In genomic region chr7:55597944-55598499, GRCh38 we compare ENCODE assay signal across 8 cellular contexts. TPM values are rescaled to one million over a fixed set of nuclear protein-coding genes. Genes with fewer than 3 reads are reported as not detected.
DNase-seq lines count a peak whose midpoint lies in the region; ATAC-seq and TF ChIP-seq lines count a peak whose summit lies in the region.
"Not testable (repeated sequence)": the region's sequence is repeated elsewhere in the genome, so short reads cannot be mapped to it uniquely, and the experiment has no call there.

No MANE protein-coding gene starts in this region.

- not testable (repeated sequence) for H3K9ac ChIP-seq in MM.1S (ENCODE audit: low read length)

- H4K20me1 ChIP-seq in MM.1S (ENCODE audit: insufficient read depth, low read length); hepatocyte (ENCODE audit: insufficient read depth, poor library complexity, severe bottlenecking): not testable (repeated sequence)

- H3K9me3 Mint-ChIP-seq in progenitor cell of endocrine pancreas (ENCODE audit: low read depth), result not testable (repeated sequence)

- WGBS in hepatocyte (ENCODE audit: low lambda C conversion rate, missing lambda C conversion rate), result 51% methylated on average over 4 of the region's 4 CpGs

- H3K4me3 ChIP-seq in BJ (ENCODE audit: low read depth, low read length); MM.1S (ENCODE audit: low read length); cardiac fibroblast (replicated peaks in 1 of 2; ENCODE audit: low read depth in 2 of 2, low read length in 2 of 2); hepatocyte: not testable (repeated sequence)

- H3K9me2 ChIP-seq in MM.1S (replicated peaks; ENCODE audit: insufficient read depth, low read length); hepatocyte (replicated peaks; ENCODE audit: insufficient read depth): not testable (repeated sequence)

- H3K9me3 ChIP-seq in MM.1S (replicated peaks; ENCODE audit: insufficient read depth, low read length); hepatocyte (ENCODE audit: low read depth): not testable (repeated sequence)

- H3K36me3 Mint-ChIP-seq in progenitor cell of endocrine pancreas (ENCODE audit: insufficient read depth), result not testable (repeated sequence)

- not testable (repeated sequence) for H3K4me3 Mint-ChIP-seq in progenitor cell of endocrine pancreas (ENCODE audit: low read depth)

- not testable (repeated sequence) for H3K36me3 ChIP-seq in BJ (ENCODE audit: control insufficient read depth, insufficient read depth, low read length); MM.1S (replicated peaks; ENCODE audit: insufficient read depth, low read length); hepatocyte (replicated peaks; ENCODE audit: insufficient read depth, low read depth)

- peak; percentile 50 for TF ChIP-seq CTCF in BJ (IDR thresholded peaks at IDR 0.05; ENCODE audit: insufficient read depth, low read depth, low read length)
- TF ChIP-seq CTCF in MM.1S (IDR thresholded peaks at IDR 0.05; ENCODE audit: low read length), result peak; percentile 46
- TF ChIP-seq CTCF in cardiac fibroblast (IDR thresholded peaks at IDR 0.05; ENCODE audit: low read depth, low read length), result peak; percentile 48
- TF ChIP-seq CTCF in hepatocyte (IDR thresholded peaks at IDR 0.05; ENCODE audit: poor library complexity), result peak; percentile 43
- peak; percentile 52 for TF ChIP-seq CTCF in progenitor cell of endocrine pancreas (IDR thresholded peaks at IDR 0.05; ENCODE audit: unreplicated experiment)

- not testable (repeated sequence) for H3K27me3 ChIP-seq in BJ (ENCODE audit: control insufficient read depth, insufficient read depth, low read length); MM.1S (replicated peaks; ENCODE audit: insufficient read depth, low read length); hepatocyte

- not testable (repeated sequence) for H3K27ac Mint-ChIP-seq in progenitor cell of endocrine pancreas

- CTCF ChIA-PET in BJ (lab: Yijun Ruan, JAX), result interaction anchor here (0.6 to 3.7 kb wide), 11 partner anchors 11 to 321 kb away, joined by 3 to 16 read pairs (median 4); no protein-coding TSS in a partner anchor

- not testable (repeated sequence) for DNase-seq in BJ (ENCODE audit: low read depth); hepatocyte (ENCODE audit: low spot score); progenitor cell of endocrine pancreas (ENCODE audit: low spot score, unreplicated experiment)
- peak; percentile 57 for DNase-seq in MM.1S
- peak; percentile 46 to 55 for DNase-seq in cardiac fibroblast (ENCODE audit: low read depth in 2 of 2)

- H3K27me3 Mint-ChIP-seq in progenitor cell of endocrine pancreas, result not testable (repeated sequence)

- peak overlapping the region; percentile 17; the same call in 1 of the 2 replicates for H3K27ac ChIP-seq in MM.1S (ENCODE audit: low read length)
- not testable (repeated sequence) for H3K27ac ChIP-seq in hepatocyte

- peaks cover 19% of the 10 kb centered on the region for H3K4me1 ChIP-seq in MM.1S (ENCODE audit: low read length)
- H3K4me1 ChIP-seq in hepatocyte (ENCODE audit: insufficient read depth), result not testable (repeated sequence)

- not testable (repeated sequence) for H3K4me1 Mint-ChIP-seq in progenitor cell of endocrine pancreas (ENCODE audit: low read depth)

- ATAC-seq in GM18511 (IDR thresholded peaks at IDR 0.05; ENCODE audit: unreplicated experiment) (peak; percentile 71), HG02623 (IDR thresholded peaks at IDR 0.05; ENCODE audit: unreplicated experiment) (peak; percentile 72), SK-N-SH treated with all-trans-retinoic acid at 6 μM for 48 hours (peak; percentile 70)

- POLR2A ChIA-PET in BJ (lab: Charles Lee), result not testable (repeated sequence)

- H3K4me2 ChIP-seq in MM.1S (ENCODE audit: low read depth, low read length), result peak overlapping the region; percentile 43; the same call in 1 of the 2 replicates
- not testable (repeated sequence) for H3K4me2 ChIP-seq in hepatocyte

- not testable (repeated sequence) for H3F3A ChIP-seq in MM.1S (ENCODE audit: insufficient read depth, low read length)

- peak overlapping the region; percentile 44; the same call in 1 of the 2 replicates for H2AFZ ChIP-seq in MM.1S (ENCODE audit: low read length)
- not testable (repeated sequence) for H2AFZ ChIP-seq in hepatocyte

- not testable (repeated sequence) for H3K79me2 ChIP-seq in MM.1S (ENCODE audit: low read length); hepatocyte

RNA-seq across cellular contexts. Expression of gene VOPP1, which starts 25.7 kb away (rescaled TPM):
- polyA plus RNA-seq in BJ (2011; rRNA removed) (81.9 and 83.7 TPM in 2 replicates), hepatocyte (6.5 and 11.8 TPM in 2 replicates)
- polyA minus RNA-seq in BJ (2011; rRNA and poly(A)+ RNA removed), result 77.1 and 93.2 TPM in 2 replicates
- total RNA-seq in hepatocyte (20.0 and 25.3 TPM in 2 replicates), progenitor cell of endocrine pancreas (45.6 and 47.8 TPM in 2 replicates)
